In genomic region chr14:68939893-68940613, GRCh38 we compare ENCODE assay signal across 9 cellular contexts. TPM values are rescaled to one million over a fixed set of nuclear protein-coding genes. Genes with fewer than 3 reads are reported as not detected.
DNase-seq lines count a peak whose midpoint lies in the region; ATAC-seq, FAIRE-seq and TF ChIP-seq lines count a peak whose summit lies in the region.
"Had no signal": no experiment of that assay in that cellular context is flagged by ENCODE, and none has a peak within 500 bp of the region (broad histone marks: within the 10 kb centered on the region; RNA-seq: fewer than 3 reads in every experiment).

No MANE protein-coding gene starts in this region.

- H3K9me3 ChIP-seq in SJCRH30 (replicated peaks) (no peaks in the 10 kb centered on the region), pancreas (no peaks in the 10 kb centered on the region)

- intact Hi-C loops in pancreas (cut with DNase I): no loop called here

- H3K27ac ChIP-seq in SJCRH30: peak overlapping the region; percentile 4; the same call in 1 of the 2 replicates
- peak overlapping the region; percentile 49 to 97 (median 74) for H3K27ac ChIP-seq in pancreas

- TF ChIP-seq CTCF in fibroblast of the aortic adventitia (IDR thresholded peaks at IDR 0.05; ENCODE audit: insufficient read depth, low read length) (no peak), pancreas (IDR thresholded peaks at IDR 0.05) (no peak)

- H3K4me1 ChIP-seq in SJCRH30 (peaks cover 60% of the 10 kb centered on the region), pancreas (peaks cover 59 to 85% (median 67%) of the 10 kb centered on the region in 3 donors)

- FAIRE-seq in pancreas (lab: Jason Lieb, UNC): no peak
- FAIRE-seq: frontal cortex had no signal

- H3K36me3 ChIP-seq in SJCRH30 (0 out of 2 replicates have a peak, but pooled peaks cover 2% of the 10 kb centered on the region), pancreas (no peaks in the 10 kb centered on the region)

- H3K27me3 ChIP-seq in SJCRH30: no peaks in the 10 kb centered on the region
- H3K27me3 ChIP-seq in pancreas: no peaks in the 10 kb centered on the region

- 28 to 48% methylated on average over 9 of the region's 9 CpGs for WGBS in pancreas, 2 donors

- peak; percentile 41 to 59 (median 56) for ATAC-seq in pancreas
- ATAC-seq in GM18861 (IDR thresholded peaks at IDR 0.05; ENCODE audit: unreplicated experiment): no peak

- DNase-seq in Daoy (ENCODE audit: low read depth) (peak; percentile 99), SJCRH30 (peak; percentile 91 to 94), fibroblast of the aortic adventitia (ENCODE audit: low read depth) (peak; percentile 91), pancreas (peak in 5 of 6 donors; percentile 75 to 84 (median 80)), UCSD-AML1 (lab: John Stamatoyannopoulos, UW; ENCODE audit: unreplicated experiment) (no peak), Kasumi-1 (lab: John Stamatoyannopoulos, UW) (no peak)
- DNase-seq in effector CD8-positive, alpha-beta T cell (lab: John Stamatoyannopoulos, UW): no peak

- no peak overlapping the region for H3K4me3 ChIP-seq in SJCRH30
- no peak overlapping the region for H3K4me3 ChIP-seq in fibroblast of the aortic adventitia (ENCODE audit: low read depth, low read length)
- H3K4me3 ChIP-seq in pancreas: no peak overlapping the region

RNA-seq across cellular contexts. Expression of gene ACTN1, which starts 39.0 kb away (rescaled TPM):
- 317 and 318 TPM in 2 replicates for total RNA-seq in Daoy (2014; rRNA removed; shearing (Covaris generic))
- total RNA-seq in SJCRH30 (2014; rRNA removed; shearing (Covaris generic)): 101 and 104 TPM in 2 replicates
- 94.0 and 114 TPM in 2 replicates for total RNA-seq in fibroblast of the aortic adventitia (ENCODE audit: low replicate concordance)
- 100 to 1,000 TPM in 2 of 6 donors, 10 to 100 TPM in 4; 41.4 to 133 (median 50.9) TPM for total RNA-seq in pancreas
- 10 to 100 TPM; 24.4 to 47.3 TPM for polyA plus RNA-seq in pancreas

Comparison
In these comparisons a context has a peak if more than half of its experiments do, and no peak if none do; other contexts are left out.
1. DNase-seq: peak in Daoy (single experiment), SJCRH30 (2 of 2), fibroblast of the aortic adventitia (single experiment) and pancreas (5 of 6); none in UCSD-AML1 (single experiment), Kasumi-1 (0 of 2) and effector CD8-positive, alpha-beta T cell (single experiment).